ENCODE assay signal across 21 cellular contexts in genomic region chr7:15828881-15829280, GRCh38.
"Had no signal": no experiment of that assay in that cellular context is flagged by ENCODE, and none has a peak within 500 bp of the region (broad histone marks: within the 10 kb centered on the region; RNA-seq: fewer than 3 reads in every experiment).

No MANE protein-coding gene starts in this region.

- H3K36me3 ChIP-seq: spleen, tibial artery, upper lobe of left lung, uterus had no signal

- H3K27ac Mint-ChIP-seq: naive B cell; nephron; stimulated activated memory B cell treated with anti-CD40 and anti-IgM and Interleukin-4, amounts not matched to agents 10 μg/mL and 1 μg/mL and 100 μg/mL, for 72 hours; stimulated activated naive CD8-positive, alpha-beta T cell treated with anti-CD3 and anti-CD28 coated beads, Interleukin-15, Interleukin-2, amounts not matched to agents 100 ng/mL and 50 ng/mL, for 24 hours had no signal

- H3K4me1 ChIP-seq: parathyroid adenoma, psoas muscle, spleen, uterus had no signal

- H3K9ac ChIP-seq: parathyroid adenoma had no signal

- H3K27me3 ChIP-seq: hepatocyte, spleen, tibial artery, upper lobe of left lung, uterus had no signal

- DNase-seq: effector CD4-positive, alpha-beta T cell; foreskin melanocyte; head of caudate nucleus; left colon; mesendoderm; naive B cell; occipital lobe; psoas muscle; retina; spleen; stimulated activated CD4-positive, alpha-beta T cell treated with anti-CD3 and anti-CD28 coated beads, Interleukin-15, amount 100 ng/mL, for 24 hours; stimulated activated CD4-positive, alpha-beta T cell treated with anti-CD3 and anti-CD28 coated beads, Interleukin-1b, Interleukin-23, amount 100 ng/mL, for 48 hours; stimulated activated CD4-positive, alpha-beta T cell treated with anti-CD3 and anti-CD28 coated beads, Interleukin-4, amount 100 ng/mL, for 24 hours; tibial artery; upper lobe of left lung; uterus had no signal

- H3K4me3 ChIP-seq: hepatocyte, psoas muscle, spleen, tibial artery, upper lobe of left lung, uterus had no signal

- H2AFZ ChIP-seq: hepatocyte, parathyroid adenoma had no signal

- H3K9me3 ChIP-seq: psoas muscle, spleen, tibial artery, upper lobe of left lung, uterus had no signal

- H3K36me3 Mint-ChIP-seq: naive B cell; stimulated activated memory B cell treated with anti-CD40 and anti-IgM and Interleukin-4, amounts not matched to agents 10 μg/mL and 1 μg/mL and 100 μg/mL, for 72 hours had no signal

- H3K9me3 Mint-ChIP-seq: naive B cell; nephron; stimulated activated memory B cell treated with anti-CD40 and anti-IgM and Interleukin-4, amounts not matched to agents 10 μg/mL and 1 μg/mL and 100 μg/mL, for 72 hours; stimulated activated naive CD8-positive, alpha-beta T cell treated with anti-CD3 and anti-CD28 coated beads, Interleukin-15, Interleukin-2, amounts not matched to agents 100 ng/mL and 50 ng/mL, for 24 hours had no signal

- ATAC-seq: left colon; stimulated activated memory B cell treated with anti-CD40 and anti-IgM and Interleukin-4, amounts not matched to agents 10 μg/mL and 1 μg/mL and 100 μg/mL, for 72 hours had no signal

- H3K4me1 Mint-ChIP-seq: naive B cell; stimulated activated memory B cell treated with anti-CD40 and anti-IgM and Interleukin-4, amounts not matched to agents 10 μg/mL and 1 μg/mL and 100 μg/mL, for 72 hours had no signal

- H3K27ac ChIP-seq: hepatocyte, parathyroid adenoma, psoas muscle, spleen, upper lobe of left lung had no signal

- H3K27me3 Mint-ChIP-seq: naive B cell; stimulated activated memory B cell treated with anti-CD40 and anti-IgM and Interleukin-4, amounts not matched to agents 10 μg/mL and 1 μg/mL and 100 μg/mL, for 72 hours; stimulated activated naive CD8-positive, alpha-beta T cell treated with anti-CD3 and anti-CD28 coated beads, Interleukin-15, Interleukin-2, amounts not matched to agents 100 ng/mL and 50 ng/mL, for 24 hours had no signal

- H3K4me3 Mint-ChIP-seq: naive B cell; nephron; stimulated activated memory B cell treated with anti-CD40 and anti-IgM and Interleukin-4, amounts not matched to agents 10 μg/mL and 1 μg/mL and 100 μg/mL, for 72 hours; stimulated activated naive CD8-positive, alpha-beta T cell treated with anti-CD3 and anti-CD28 coated beads, Interleukin-15, Interleukin-2, amounts not matched to agents 100 ng/mL and 50 ng/mL, for 24 hours had no signal

- H3K4me2 ChIP-seq: hepatocyte had no signal

- H3K79me2 ChIP-seq: hepatocyte, parathyroid adenoma had no signal
